Comparison of ENCODE assay signal across 8 cellular contexts in the genomic region with DNA sequence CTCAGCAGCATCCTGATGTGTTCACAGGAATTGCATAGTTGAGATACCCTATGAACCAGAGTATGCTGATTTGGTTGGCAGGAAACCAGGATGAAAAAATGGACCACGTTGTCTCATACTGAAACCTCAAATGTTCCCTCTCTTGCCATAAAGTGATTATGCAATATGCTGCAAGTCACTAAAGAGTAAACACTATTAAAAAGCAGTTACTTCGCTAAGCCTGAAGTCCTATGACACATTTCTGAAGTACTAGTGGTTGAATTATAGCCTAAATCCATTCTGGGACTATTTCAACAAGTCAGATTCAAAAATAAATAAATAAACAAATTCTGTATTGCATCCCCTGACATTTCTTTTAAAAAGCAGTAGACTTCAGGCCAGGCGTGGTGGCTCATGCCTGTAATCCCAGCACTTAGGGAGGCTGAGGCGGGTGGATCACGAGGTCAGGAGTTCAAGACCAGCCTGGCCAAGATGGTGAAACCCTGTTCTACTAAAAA.
DNase-seq lines count a peak whose midpoint lies in the region; ATAC-seq and TF ChIP-seq lines count a peak whose summit lies in the region.

No MANE protein-coding gene starts in this region.

- peaks cover 20% of the 10 kb centered on the region for H3K4me1 Mint-ChIP-seq in MCF 10A (ENCODE audit: insufficient read depth, unreplicated experiment)

- H3K4me3 Mint-ChIP-seq in MCF 10A (ENCODE audit: unreplicated experiment): no peak overlapping the region

- H3K27me3 Mint-ChIP-seq in MCF 10A (ENCODE audit: insufficient read depth, unreplicated experiment): no peaks in the 10 kb centered on the region

- H3K36me3 Mint-ChIP-seq in MCF 10A (ENCODE audit: insufficient read depth, unreplicated experiment): peaks cover 6% of the 10 kb centered on the region

- POLR2A ChIA-PET in MCF 10A (lab: Yijun Ruan, JAX): interaction anchor here (0.7 to 0.9 kb wide), 2 partner anchors 9 to 106 kb away, joined by 3 to 4 read pairs; no protein-coding TSS in a partner anchor

- H3K9me3 Mint-ChIP-seq in MCF 10A (ENCODE audit: unreplicated experiment): no peaks in the 10 kb centered on the region

- intact Hi-C loops in MCF 10A (cut with micrococcal nuclease): no loop called here

- BruUV-seq in MCF 10A (replicated peaks; lab: Mats Ljungman, UMichigan): no TSS peak

- CTCF ChIA-PET in MCF 10A (lab: Yijun Ruan, JAX): no interaction called here

- no peak for TF ChIP-seq CTCF in MCF 10A (IDR thresholded peaks at IDR 0.05; ENCODE audit: unreplicated experiment)

- peak; percentile 68 for DNase-seq in GF-D8 (lab: John Stamatoyannopoulos, UW)
- peak; percentile 73 for DNase-seq in HT1080 (ENCODE audit: low read depth)
- peak; percentile 87 for DNase-seq in MCF 10A (ENCODE audit: unreplicated experiment)
- peak; percentile 93 for DNase-seq in non-pigmented ciliary epithelial cell (ENCODE audit: low read depth)
- DNase-seq in COLO829 (ENCODE audit: low spot score): no peak
- DNase-seq in NCI-H1417 treated with DMSO at 0.1 percent for 48 hours (lab: John Stamatoyannopoulos, UW): no peak
- no peak for DNase-seq in 8988T

- H3K27ac Mint-ChIP-seq in MCF 10A (ENCODE audit: low read depth, unreplicated experiment): no peak overlapping the region

- peak; percentile 64 for ATAC-seq in GM21526 (IDR thresholded peaks at IDR 0.05; ENCODE audit: low FRiP score, unreplicated experiment)

Comparison
In these comparisons a context has a peak if more than half of its experiments do, and no peak if none do; other contexts are left out.
1. DNase-seq: peak in GF-D8 (single experiment), HT1080 (single experiment), MCF 10A (single experiment) and non-pigmented ciliary epithelial cell (single experiment); none in COLO829 (single experiment), NCI-H1417 treated with DMSO at 0.1 percent for 48 hours (single experiment) and 8988T (single experiment).